In the genomic region with DNA sequence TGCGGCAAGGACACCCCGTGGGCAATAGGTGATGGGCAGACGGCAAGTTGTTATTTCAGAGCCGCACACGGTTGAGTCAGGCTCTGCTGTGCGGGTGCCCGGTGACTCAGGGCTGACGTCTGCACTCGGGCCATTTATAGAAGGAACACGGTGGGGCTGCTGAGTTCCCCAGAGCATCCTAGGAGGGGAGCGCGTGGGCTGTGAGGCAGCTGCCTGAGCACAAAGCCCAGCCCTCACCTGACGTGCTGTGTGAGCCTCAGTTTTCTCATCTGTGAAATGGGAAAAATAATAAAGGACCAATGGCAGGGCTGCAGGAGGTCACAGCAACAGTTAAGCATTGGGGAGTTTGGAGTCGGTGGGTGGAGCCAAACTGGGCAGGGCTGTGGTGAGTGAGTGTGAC, we compare ENCODE assay signal across 10 cellular contexts. TPM values are rescaled to one million over a fixed set of nuclear protein-coding genes. Genes with fewer than 3 reads are reported as not detected.
DNase-seq lines count a peak whose midpoint lies in the region; ATAC-seq lines count a peak whose summit lies in the region.
"Had no signal": no experiment of that assay in that cellular context is flagged by ENCODE, and none has a peak within 500 bp of the region (broad histone marks: within the 10 kb centered on the region; RNA-seq: fewer than 3 reads in every experiment).

No MANE protein-coding gene starts in this region.

- no peaks in the 10 kb centered on the region for H3K36me3 Mint-ChIP-seq in memory B cell
- H3K36me3 Mint-ChIP-seq in activated T-helper 1 cell treated with anti-CD3 and anti-CD28 coated beads, Interleukin-12 subunit alpha, Interleukin-12 subunit beta, Interleukin-2, Interleukin-4 antibody, amounts not matched to agents 30 ng/mL and 10 ng/mL and 1 ng/mL, durations not matched to agents 14 hours and 24 hours and 36 hours (ENCODE audit: low read depth), result no peaks in the 10 kb centered on the region

- intact Hi-C loops in activated T-helper 1 cell treated with anti-CD3 and anti-CD28 coated beads, Interleukin-12 subunit alpha, Interleukin-12 subunit beta, Interleukin-2, Interleukin-4 antibody, amounts not matched to agents 30 ng/mL and 10 ng/mL and 1 ng/mL, durations not matched to agents 14 hours and 24 hours and 36 hours (cut with micrococcal nuclease), result no loop called here

- H3K4me3 Mint-ChIP-seq in memory B cell, result no peak overlapping the region
- no peak overlapping the region for H3K4me3 Mint-ChIP-seq in activated T-helper 1 cell treated with anti-CD3 and anti-CD28 coated beads, Interleukin-12 subunit alpha, Interleukin-12 subunit beta, Interleukin-2, Interleukin-4 antibody, amounts not matched to agents 30 ng/mL and 10 ng/mL and 1 ng/mL, durations not matched to agents 14 hours and 24 hours and 36 hours

- DNase-seq in COLO668 (lab: John Stamatoyannopoulos, UW; ENCODE audit: unreplicated experiment) (peak; percentile 21), LHCN-M2 (ENCODE audit: low read depth) (peak; percentile 85), anterior cingulate cortex (lab: John Stamatoyannopoulos, UW) (peak in 30 of 58 donors; percentile 5 to 75 (median 41)), memory B cell (ENCODE audit: low spot score in 2 of 2) (no peak), ureter (ENCODE audit: low spot score) (no peak)
- no peak for DNase-seq in activated T-helper 1 cell treated with anti-CD3 and anti-CD28 coated beads, Interleukin-12 subunit alpha, Interleukin-12 subunit beta, Interleukin-2, Interleukin-4 antibody, amounts not matched to agents 30 ng/mL and 10 ng/mL and 1 ng/mL, durations not matched to agents 14 hours and 24 hours and 36 hours (ENCODE audit: low spot score)
- DNase-seq: cortex of kidney had no signal

- ATAC-seq in memory B cell (ENCODE audit: low read depth), result peak; percentile 78
- no peak for ATAC-seq in HG03432 (IDR thresholded peaks at IDR 0.05; ENCODE audit: unreplicated experiment)
- ATAC-seq in HG03565 (IDR thresholded peaks at IDR 0.05; ENCODE audit: unreplicated experiment), result no peak

- peaks cover 39% of the 10 kb centered on the region for H3K27me3 Mint-ChIP-seq in memory B cell
- peaks cover 7% of the 10 kb centered on the region for H3K27me3 Mint-ChIP-seq in activated T-helper 1 cell treated with anti-CD3 and anti-CD28 coated beads, Interleukin-12 subunit alpha, Interleukin-12 subunit beta, Interleukin-2, Interleukin-4 antibody, amounts not matched to agents 30 ng/mL and 10 ng/mL and 1 ng/mL, durations not matched to agents 14 hours and 24 hours and 36 hours (ENCODE audit: insufficient read depth)

- H3K27ac Mint-ChIP-seq in memory B cell, result no peak overlapping the region
- H3K27ac Mint-ChIP-seq in activated T-helper 1 cell treated with anti-CD3 and anti-CD28 coated beads, Interleukin-12 subunit alpha, Interleukin-12 subunit beta, Interleukin-2, Interleukin-4 antibody, amounts not matched to agents 30 ng/mL and 10 ng/mL and 1 ng/mL, durations not matched to agents 14 hours and 24 hours and 36 hours, result no peak overlapping the region

- H3K4me1 Mint-ChIP-seq in memory B cell, result peaks cover 22% of the 10 kb centered on the region
- H3K4me1 Mint-ChIP-seq in activated T-helper 1 cell treated with anti-CD3 and anti-CD28 coated beads, Interleukin-12 subunit alpha, Interleukin-12 subunit beta, Interleukin-2, Interleukin-4 antibody, amounts not matched to agents 30 ng/mL and 10 ng/mL and 1 ng/mL, durations not matched to agents 14 hours and 24 hours and 36 hours (ENCODE audit: low read depth), result no peaks in the 10 kb centered on the region

- no peaks in the 10 kb centered on the region for H3K9me3 Mint-ChIP-seq in memory B cell
- H3K9me3 Mint-ChIP-seq in activated T-helper 1 cell treated with anti-CD3 and anti-CD28 coated beads, Interleukin-12 subunit alpha, Interleukin-12 subunit beta, Interleukin-2, Interleukin-4 antibody, amounts not matched to agents 30 ng/mL and 10 ng/mL and 1 ng/mL, durations not matched to agents 14 hours and 24 hours and 36 hours, result no peaks in the 10 kb centered on the region

RNA-seq across cellular contexts. Expression of gene RHOD, which starts 11.3 kb away (rescaled TPM):
- total RNA-seq in LHCN-M2 (2014; rRNA removed), result 0.57 and 1.0 TPM in 2 replicates
- polyA plus RNA-seq in LHCN-M2 (2012), result 6.1 TPM
- total RNA-seq in activated T-helper 1 cell treated with anti-CD3 and anti-CD28 coated beads, Interleukin-12 subunit alpha, Interleukin-12 subunit beta, Interleukin-2, Interleukin-4 antibody, amounts not matched to agents 30 ng/mL and 10 ng/mL and 1 ng/mL, durations not matched to agents 14 hours and 24 hours and 36 hours, result 0.39 and 0.44 TPM in 2 replicates
- total RNA-seq in ureter, result 15.2 TPM

RNA-seq across cellular contexts. Expression of gene SYT12, which starts 22.4 kb away (rescaled TPM):
- total RNA-seq in LHCN-M2 (2014; rRNA removed) (not detected in 2 replicates), ureter (4.8 TPM)
- polyA plus RNA-seq in LHCN-M2 (2012), result 0.26 TPM
- not detected in 2 replicates for total RNA-seq in activated T-helper 1 cell treated with anti-CD3 and anti-CD28 coated beads, Interleukin-12 subunit alpha, Interleukin-12 subunit beta, Interleukin-2, Interleukin-4 antibody, amounts not matched to agents 30 ng/mL and 10 ng/mL and 1 ng/mL, durations not matched to agents 14 hours and 24 hours and 36 hours
- total RNA-seq: activated CD8-positive, alpha-beta memory T cell treated with anti-CD3 and anti-CD28 coated beads for 36 hours had no signal

Comparison
In these comparisons a context has a peak if more than half of its experiments do, and no peak if none do; other contexts are left out.
1. DNase-seq: peak in COLO668 (single experiment), LHCN-M2 (single experiment) and anterior cingulate cortex (30 of 58); none in memory B cell (0 of 2), activated T-helper 1 cell treated with anti-CD3 and anti-CD28 coated beads, Interleukin-12 subunit alpha, Interleukin-12 subunit beta, Interleukin-2, Interleukin-4 antibody, amounts not matched to agents 30 ng/mL and 10 ng/mL and 1 ng/mL, durations not matched to agents 14 hours and 24 hours and 36 hours (single experiment) and ureter (single experiment).